ENCODE assay signal across 1 cellular context in the genomic region with DNA sequence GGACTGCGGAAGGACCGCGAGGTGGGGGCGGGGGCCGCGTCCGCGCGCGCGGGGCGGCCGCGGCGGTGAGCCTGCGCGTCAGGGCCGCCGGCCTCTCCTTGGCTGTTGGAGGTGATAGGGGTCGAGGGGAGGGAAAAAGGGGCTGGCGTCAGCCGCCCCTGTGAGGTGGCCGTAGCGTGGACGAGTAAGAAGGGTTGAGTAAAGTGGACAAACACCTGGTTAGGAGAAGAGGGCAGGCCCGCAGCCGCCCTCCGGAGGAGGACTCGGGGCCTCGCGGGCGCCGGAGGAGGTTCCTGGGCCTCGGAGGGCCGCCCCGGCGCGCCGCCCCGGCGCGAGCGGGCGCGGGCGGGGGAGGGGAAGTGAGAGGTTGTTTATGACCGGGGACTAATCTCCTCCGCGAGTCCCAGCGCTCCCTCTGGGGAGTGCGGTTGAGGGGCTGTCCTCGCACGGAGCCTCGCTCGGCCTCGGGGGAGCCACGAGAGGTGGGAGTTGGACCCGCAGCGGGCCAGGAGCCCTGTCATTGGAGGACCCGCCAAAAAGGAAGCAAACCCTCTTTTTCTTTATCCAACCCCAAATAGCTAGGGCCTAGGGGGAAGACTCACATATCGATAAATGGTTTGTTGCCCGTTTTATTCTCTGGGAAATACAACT.
TF ChIP-seq lines count a peak whose summit lies in the region.

No MANE protein-coding gene starts in this region.

TF ChIP-seq in HepG2, 621 proteins besides CTCF, POLR2A, EP300 and RAD21 (continued from another document and continues in another):
- TF ChIP-seq, protein P1, sequence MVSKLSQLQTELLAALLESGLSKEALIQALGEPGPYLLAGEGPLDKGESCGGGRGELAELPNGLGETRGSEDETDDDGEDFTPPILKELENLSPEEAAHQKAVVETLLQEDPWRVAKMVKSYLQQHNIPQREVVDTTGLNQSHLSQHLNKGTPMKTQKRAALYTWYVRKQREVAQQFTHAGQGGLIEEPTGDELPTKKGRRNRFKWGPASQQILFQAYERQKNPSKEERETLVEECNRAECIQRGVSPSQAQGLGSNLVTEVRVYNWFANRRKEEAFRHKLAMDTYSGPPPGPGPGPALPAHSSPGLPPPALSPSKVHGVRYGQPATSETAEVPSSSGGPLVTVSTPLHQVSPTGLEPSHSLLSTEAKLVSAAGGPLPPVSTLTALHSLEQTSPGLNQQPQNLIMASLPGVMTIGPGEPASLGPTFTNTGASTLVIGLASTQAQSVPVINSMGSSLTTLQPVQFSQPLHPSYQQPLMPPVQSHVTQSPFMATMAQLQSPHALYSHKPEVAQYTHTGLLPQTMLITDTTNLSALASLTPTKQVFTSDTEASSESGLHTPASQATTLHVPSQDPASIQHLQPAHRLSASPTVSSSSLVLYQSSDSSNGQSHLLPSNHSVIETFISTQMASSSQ (IDR thresholded peaks at IDR 0.05; ENCODE audit: low read depth), result 0 out of 2 replicates have a peak, but pooled peaks have one; percentile 11
- TF ChIP-seq, protein P1 (CRISPR knock-in tag; IDR thresholded peaks at IDR 0.05; ENCODE audit: borderline replicate concordance), result peak; percentile 19; the same call in 1 of the 2 replicates
- TF ChIP-seq PAX8 (CRISPR knock-in tag; IDR thresholded peaks at IDR 0.05; ENCODE audit: borderline replicate concordance) (no peak), SRSF4 (IDR thresholded peaks at IDR 0.05; ENCODE audit: low read depth, low read length, poor library complexity, severe bottlenecking) (no peak), ZNF562 (CRISPR knock-in tag; IDR thresholded peaks at IDR 0.05; ENCODE audit: borderline replicate concordance) (no peak), MYPOP (CRISPR knock-in tag; IDR thresholded peaks at IDR 0.05) (peak; percentile 42; the same call in 1 of the 2 replicates), CHCHD3 (CRISPR knock-in tag; IDR thresholded peaks at IDR 0.05) (0 out of 2 replicates have a peak, but pooled peaks have one; percentile 34), NR2F1 (CRISPR knock-in tag; IDR thresholded peaks at IDR 0.05) (no peak), TMF1 (CRISPR knock-in tag; IDR thresholded peaks at IDR 0.05; ENCODE audit: low read depth) (no peak), ATF4 (CRISPR knock-in tag; IDR thresholded peaks at IDR 0.05) (0 out of 4 replicates have a peak, but pooled peaks of 1 of the 2 experiments have one; percentile 9), PCBP2 (optimal IDR thresholded peaks at IDR 0.05; ENCODE audit: low read depth, low read length, poor library complexity, severe bottlenecking) (no peak), FOXM1 (CRISPR knock-in tag; IDR thresholded peaks at IDR 0.05) (no peak), SPEN (CRISPR knock-in tag; IDR thresholded peaks at IDR 0.05; ENCODE audit: low read depth) (no peak), NPAS2 (CRISPR knock-in tag; IDR thresholded peaks at IDR 0.05; ENCODE audit: borderline replicate concordance) (no peak), LBX2 (CRISPR knock-in tag; IDR thresholded peaks at IDR 0.05; ENCODE audit: borderline replicate concordance) (no peak), ZNF264 (CRISPR knock-in tag; IDR thresholded peaks at IDR 0.05) (no peak), YEATS4 (CRISPR knock-in tag; IDR thresholded peaks at IDR 0.05; ENCODE audit: borderline replicate concordance) (peak; percentile 43), SNAI1 (CRISPR knock-in tag; IDR thresholded peaks at IDR 0.05; ENCODE audit: borderline replicate concordance) (no peak), ZNF362 (CRISPR knock-in tag; IDR thresholded peaks at IDR 0.05; ENCODE audit: borderline replicate concordance) (no peak), ZKSCAN5 (CRISPR knock-in tag; IDR thresholded peaks at IDR 0.05) (peak; percentile 81; the same call in 1 of the 2 replicates), KLF15 (CRISPR knock-in tag; IDR thresholded peaks at IDR 0.05; ENCODE audit: borderline replicate concordance) (no peak), POLR2G (IDR thresholded peaks at IDR 0.05; ENCODE audit: low read depth, low read length) (peak; percentile 64), MLX (CRISPR knock-in tag; IDR thresholded peaks at IDR 0.05) (no peak), GATAD1 (CRISPR knock-in tag; IDR thresholded peaks at IDR 0.05) (no peak), ZGPAT (CRISPR knock-in tag; IDR thresholded peaks at IDR 0.05) (peak; percentile 63; the same call in 1 of the 2 replicates), NR0B2 (CRISPR knock-in tag; IDR thresholded peaks at IDR 0.05) (peak; percentile 27; the same call in 1 of the 2 replicates), ZNF781 (CRISPR knock-in tag; IDR thresholded peaks at IDR 0.05; ENCODE audit: borderline replicate concordance, not compliant biosample characterization) (no peak), SAFB2 (CRISPR knock-in tag; IDR thresholded peaks at IDR 0.05; ENCODE audit: borderline replicate concordance, low read depth) (no peak), CHD4 (IDR thresholded peaks at IDR 0.05; ENCODE audit: borderline replicate concordance, low read length) (no peak), RARA (CRISPR knock-in tag; IDR thresholded peaks at IDR 0.05) (no peak), ZSCAN25 (CRISPR knock-in tag; IDR thresholded peaks at IDR 0.05) (no peak)
- TF ChIP-seq, protein P2, sequence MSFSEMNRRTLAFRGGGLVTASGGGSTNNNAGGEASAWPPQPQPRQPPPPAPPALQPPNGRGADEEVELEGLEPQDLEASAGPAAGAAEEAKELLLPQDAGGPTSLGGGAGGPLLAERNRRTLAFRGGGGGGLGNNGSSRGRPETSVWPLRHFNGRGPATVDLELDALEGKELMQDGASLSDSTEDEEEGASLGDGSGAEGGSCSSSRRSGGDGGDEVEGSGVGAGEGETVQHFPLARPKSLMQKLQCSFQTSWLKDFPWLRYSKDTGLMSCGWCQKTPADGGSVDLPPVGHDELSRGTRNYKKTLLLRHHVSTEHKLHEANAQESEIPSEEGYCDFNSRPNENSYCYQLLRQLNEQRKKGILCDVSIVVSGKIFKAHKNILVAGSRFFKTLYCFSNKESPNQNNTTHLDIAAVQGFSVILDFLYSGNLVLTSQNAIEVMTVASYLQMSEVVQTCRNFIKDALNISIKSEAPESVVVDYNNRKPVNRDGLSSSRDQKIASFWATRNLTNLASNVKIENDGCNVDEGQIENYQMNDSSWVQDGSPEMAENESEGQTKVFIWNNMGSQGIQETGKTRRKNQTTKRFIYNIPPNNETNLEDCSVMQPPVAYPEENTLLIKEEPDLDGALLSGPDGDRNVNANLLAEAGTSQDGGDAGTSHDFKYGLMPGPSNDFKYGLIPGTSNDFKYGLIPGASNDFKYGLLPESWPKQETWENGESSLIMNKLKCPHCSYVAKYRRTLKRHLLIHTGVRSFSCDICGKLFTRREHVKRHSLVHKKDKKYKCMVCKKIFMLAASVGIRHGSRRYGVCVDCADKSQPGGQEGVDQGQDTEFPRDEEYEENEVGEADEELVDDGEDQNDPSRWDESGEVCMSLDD (CRISPR knock-in tag; IDR thresholded peaks at IDR 0.05; ENCODE audit: borderline replicate concordance), result no peak
- TF ChIP-seq, protein P3, sequence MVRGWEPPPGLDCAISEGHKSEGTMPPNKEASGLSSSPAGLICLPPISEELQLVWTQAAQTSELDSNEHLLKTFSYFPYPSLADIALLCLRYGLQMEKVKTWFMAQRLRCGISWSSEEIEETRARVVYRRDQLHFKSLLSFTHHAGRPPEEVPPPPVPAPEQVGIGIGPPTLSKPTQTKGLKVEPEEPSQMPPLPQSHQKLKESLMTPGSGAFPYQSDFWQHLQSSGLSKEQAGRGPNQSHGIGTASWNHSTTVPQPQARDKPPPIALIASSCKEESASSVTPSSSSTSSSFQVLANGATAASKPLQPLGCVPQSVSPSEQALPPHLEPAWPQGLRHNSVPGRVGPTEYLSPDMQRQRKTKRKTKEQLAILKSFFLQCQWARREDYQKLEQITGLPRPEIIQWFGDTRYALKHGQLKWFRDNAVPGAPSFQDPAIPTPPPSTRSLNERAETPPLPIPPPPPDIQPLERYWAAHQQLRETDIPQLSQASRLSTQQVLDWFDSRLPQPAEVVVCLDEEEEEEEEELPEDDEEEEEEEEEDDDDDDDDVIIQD (CRISPR knock-in tag; IDR thresholded peaks at IDR 0.05; ENCODE audit: low read depth), result no peak
- TF ChIP-seq, protein P4, sequence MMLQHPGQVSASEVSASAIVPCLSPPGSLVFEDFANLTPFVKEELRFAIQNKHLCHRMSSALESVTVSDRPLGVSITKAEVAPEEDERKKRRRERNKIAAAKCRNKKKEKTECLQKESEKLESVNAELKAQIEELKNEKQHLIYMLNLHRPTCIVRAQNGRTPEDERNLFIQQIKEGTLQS (CRISPR knock-in tag; IDR thresholded peaks at IDR 0.05), result no peak
- TF ChIP-seq, protein P5, sequence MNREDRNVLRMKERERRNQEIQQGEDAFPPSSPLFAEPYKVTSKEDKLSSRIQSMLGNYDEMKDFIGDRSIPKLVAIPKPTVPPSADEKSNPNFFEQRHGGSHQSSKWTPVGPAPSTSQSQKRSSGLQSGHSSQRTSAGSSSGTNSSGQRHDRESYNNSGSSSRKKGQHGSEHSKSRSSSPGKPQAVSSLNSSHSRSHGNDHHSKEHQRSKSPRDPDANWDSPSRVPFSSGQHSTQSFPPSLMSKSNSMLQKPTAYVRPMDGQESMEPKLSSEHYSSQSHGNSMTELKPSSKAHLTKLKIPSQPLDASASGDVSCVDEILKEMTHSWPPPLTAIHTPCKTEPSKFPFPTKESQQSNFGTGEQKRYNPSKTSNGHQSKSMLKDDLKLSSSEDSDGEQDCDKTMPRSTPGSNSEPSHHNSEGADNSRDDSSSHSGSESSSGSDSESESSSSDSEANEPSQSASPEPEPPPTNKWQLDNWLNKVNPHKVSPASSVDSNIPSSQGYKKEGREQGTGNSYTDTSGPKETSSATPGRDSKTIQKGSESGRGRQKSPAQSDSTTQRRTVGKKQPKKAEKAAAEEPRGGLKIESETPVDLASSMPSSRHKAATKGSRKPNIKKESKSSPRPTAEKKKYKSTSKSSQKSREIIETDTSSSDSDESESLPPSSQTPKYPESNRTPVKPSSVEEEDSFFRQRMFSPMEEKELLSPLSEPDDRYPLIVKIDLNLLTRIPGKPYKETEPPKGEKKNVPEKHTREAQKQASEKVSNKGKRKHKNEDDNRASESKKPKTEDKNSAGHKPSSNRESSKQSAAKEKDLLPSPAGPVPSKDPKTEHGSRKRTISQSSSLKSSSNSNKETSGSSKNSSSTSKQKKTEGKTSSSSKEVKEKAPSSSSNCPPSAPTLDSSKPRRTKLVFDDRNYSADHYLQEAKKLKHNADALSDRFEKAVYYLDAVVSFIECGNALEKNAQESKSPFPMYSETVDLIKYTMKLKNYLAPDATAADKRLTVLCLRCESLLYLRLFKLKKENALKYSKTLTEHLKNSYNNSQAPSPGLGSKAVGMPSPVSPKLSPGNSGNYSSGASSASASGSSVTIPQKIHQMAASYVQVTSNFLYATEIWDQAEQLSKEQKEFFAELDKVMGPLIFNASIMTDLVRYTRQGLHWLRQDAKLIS (CRISPR knock-in tag; IDR thresholded peaks at IDR 0.05), result no peak
